15 cellular contexts compared by ENCODE assay signal in genomic region chr19:13909430-13909829, GRCh38. TPM values are rescaled to one million over a fixed set of nuclear protein-coding genes. Genes with fewer than 3 reads are reported as not detected.
DNase-seq lines count a peak whose midpoint lies in the region; ATAC-seq and TF ChIP-seq lines count a peak whose summit lies in the region.
"Had no signal": no experiment of that assay in that cellular context is flagged by ENCODE, and none has a peak within 500 bp of the region (broad histone marks: within the 10 kb centered on the region; RNA-seq: fewer than 3 reads in every experiment).

No MANE protein-coding gene starts in this region.

- peak overlapping the region in 6 of 11 experiments; percentile 10 to 34 (median 16); a peak in 6 of 22 replicates for H3K4me2 ChIP-seq in BLaER1 treated with 17β-estradiol and CSF1 and Interleukin-3, amounts not matched to agents 10 nM and 100 nM
- H3K4me2 ChIP-seq: GM23338 had no signal

- no peak for TF ChIP-seq CTCF in RWPE1 (conservative IDR thresholded peaks at IDR 0.05; ENCODE audit: low read depth)

- peaks cover 9 to 16% of the 10 kb centered on the region in 2 donors for H3K4me1 Mint-ChIP-seq in stimulated activated naive B cell treated with anti-CD40 and anti-IgM and Interleukin-4, amounts not matched to agents 10 μg/mL and 1 μg/mL and 100 μg/mL, for 72 hours
- H3K4me1 Mint-ChIP-seq in activated naive CD4-positive, alpha-beta T cell treated with anti-CD3 and anti-CD28 coated beads, Interleukin-2, amount 10 ng/mL, durations not matched to agents 7 days and 5 days: peaks cover 26% of the 10 kb centered on the region

- H3K36me3 Mint-ChIP-seq in stimulated activated naive B cell treated with anti-CD40 and anti-IgM and Interleukin-4, amounts not matched to agents 10 μg/mL and 1 μg/mL and 100 μg/mL, for 72 hours: peaks cover 9 to 21% of the 10 kb centered on the region in 2 donors
- H3K36me3 Mint-ChIP-seq in activated naive CD4-positive, alpha-beta T cell treated with anti-CD3 and anti-CD28 coated beads, Interleukin-2, amount 10 ng/mL, durations not matched to agents 7 days and 5 days: peaks cover 16% of the 10 kb centered on the region

- peak overlapping the region; percentile 57 for H3K27ac Mint-ChIP-seq in stimulated activated naive B cell treated with anti-CD40 and anti-IgM and Interleukin-4, amounts not matched to agents 10 μg/mL and 1 μg/mL and 100 μg/mL, for 72 hours
- H3K27ac Mint-ChIP-seq in activated naive CD4-positive, alpha-beta T cell treated with anti-CD3 and anti-CD28 coated beads, Interleukin-2, amount 10 ng/mL, durations not matched to agents 7 days and 5 days: no peak overlapping the region
- H3K27ac Mint-ChIP-seq: GM23338 had no signal

- peak overlapping the region in 2 of 11 experiments; percentile 2 to 17; a peak in 1 of 22 replicates for H3K9ac ChIP-seq in BLaER1 treated with 17β-estradiol and CSF1 and Interleukin-3, amounts not matched to agents 10 nM and 100 nM

- no peaks in the 10 kb centered on the region for H3K27me3 Mint-ChIP-seq in stimulated activated naive B cell treated with anti-CD40 and anti-IgM and Interleukin-4, amounts not matched to agents 10 μg/mL and 1 μg/mL and 100 μg/mL, for 72 hours
- H3K27me3 Mint-ChIP-seq in activated naive CD4-positive, alpha-beta T cell treated with anti-CD3 and anti-CD28 coated beads, Interleukin-2, amount 10 ng/mL, durations not matched to agents 7 days and 5 days: no peaks in the 10 kb centered on the region
- H3K27me3 Mint-ChIP-seq: CD8-positive, alpha-beta memory T cell had no signal

- H3K4me3 Mint-ChIP-seq in stimulated activated naive B cell treated with anti-CD40 and anti-IgM and Interleukin-4, amounts not matched to agents 10 μg/mL and 1 μg/mL and 100 μg/mL, for 72 hours: no peak overlapping the region
- H3K4me3 Mint-ChIP-seq in activated naive CD4-positive, alpha-beta T cell treated with anti-CD3 and anti-CD28 coated beads, Interleukin-2, amount 10 ng/mL, durations not matched to agents 7 days and 5 days: no peak overlapping the region
- H3K4me3 Mint-ChIP-seq: GM23338, H9 had no signal

- H3K4me1 ChIP-seq in BLaER1 treated with 17β-estradiol and CSF1 and Interleukin-3, amounts not matched to agents 10 nM and 100 nM: peaks cover 23 to 59% (median 44%) of the 10 kb centered on the region in 10 experiments
- H3K4me1 ChIP-seq: BE2C had no signal

- peaks cover 0 to 1% of the 10 kb centered on the region in 2 donors for H3K9me3 Mint-ChIP-seq in stimulated activated naive B cell treated with anti-CD40 and anti-IgM and Interleukin-4, amounts not matched to agents 10 μg/mL and 1 μg/mL and 100 μg/mL, for 72 hours
- H3K9me3 Mint-ChIP-seq in activated naive CD4-positive, alpha-beta T cell treated with anti-CD3 and anti-CD28 coated beads, Interleukin-2, amount 10 ng/mL, durations not matched to agents 7 days and 5 days: no peaks in the 10 kb centered on the region
- H3K9me3 Mint-ChIP-seq: CD8-positive, alpha-beta memory T cell had no signal

- peak overlapping the region in 5 of 11 experiments; percentile 4 to 32 (median 21); a peak in 4 of 22 replicates for H3K27ac ChIP-seq in BLaER1 treated with 17β-estradiol and CSF1 and Interleukin-3, amounts not matched to agents 10 nM and 100 nM
- H3K27ac ChIP-seq in RWPE1: peak overlapping the region; percentile 30

- CTCF ChIA-PET in RWPE1 (lab: Yijun Ruan, JAX): no interaction called here
- CTCF ChIA-PET in activated naive CD4-positive, alpha-beta T cell treated with anti-CD3 and anti-CD28 coated beads, Interleukin-2, amount 10 ng/mL, durations not matched to agents 7 days and 5 days (lab: Charles Lee): interaction anchor here (1.1 kb wide), 1 partner anchor 151 kb away, joined by 3 read pairs; no protein-coding TSS in a partner anchor

- H3K9me3 ChIP-seq in BLaER1 treated with 17β-estradiol and CSF1 and Interleukin-3, amounts not matched to agents 10 nM and 100 nM (replicated peaks in 1 of 11): no peaks in the 10 kb centered on the region
- H3K9me3 ChIP-seq: BE2C, Caco-2 had no signal

- ATAC-seq in left lobe of liver (peak; percentile 72), HG03342 (IDR thresholded peaks at IDR 0.05; ENCODE audit: unreplicated experiment) (no peak)
- ATAC-seq in stimulated activated naive B cell treated with anti-CD40 and anti-IgM and Interleukin-4, amounts not matched to agents 10 μg/mL and 1 μg/mL and 100 μg/mL, for 72 hours (replicated peaks): no peak
- ATAC-seq: GM23338 had no signal

- DNase-seq in RWPE1 (ENCODE audit: low spot score) (no peak), left lobe of liver (ENCODE audit: low spot score) (peak; percentile 86), Ammon's horn (ENCODE audit: low spot score) (no peak)
- DNase-seq in stimulated activated naive B cell treated with anti-CD40 and anti-IgM and Interleukin-4, amounts not matched to agents 10 μg/mL and 1 μg/mL and 100 μg/mL, for 72 hours: no peak
- no peak for DNase-seq in activated naive CD4-positive, alpha-beta T cell treated with anti-CD3 and anti-CD28 coated beads, Interleukin-2, amount 10 ng/mL, durations not matched to agents 7 days and 5 days
- DNase-seq: BE2C; Caco-2; CD8-positive, alpha-beta memory T cell; DMS53; GF-D8; H9; KBM-7 had no signal

- no peaks in the 10 kb centered on the region; a peak in 1 of 22 replicates for H4K20me1 ChIP-seq in BLaER1 treated with 17β-estradiol and CSF1 and Interleukin-3, amounts not matched to agents 10 nM and 100 nM

- H3K4me3 ChIP-seq in BLaER1 treated with 17β-estradiol and CSF1 and Interleukin-3, amounts not matched to agents 10 nM and 100 nM: no peak overlapping the region
- H3K4me3 ChIP-seq: GM23338 had no signal

- H3K27me3 ChIP-seq in BLaER1 treated with 17β-estradiol and CSF1 and Interleukin-3, amounts not matched to agents 10 nM and 100 nM: no peaks in the 10 kb centered on the region
- H3K27me3 ChIP-seq: BE2C had no signal

- POLR2A ChIA-PET in RWPE1 (lab: Yijun Ruan, JAX; ENCODE audit: low non-redundant PET): no interaction called here

- peaks cover 42 to 53% (median 49%) of the 10 kb centered on the region in 11 experiments for H3K36me3 ChIP-seq in BLaER1 treated with 17β-estradiol and CSF1 and Interleukin-3, amounts not matched to agents 10 nM and 100 nM

RNA-seq across cellular contexts. Expression of gene CC2D1A, which starts 3.4 kb away (rescaled TPM):
- 24.9 TPM for total RNA-seq in left lobe of liver

RNA-seq across cellular contexts. Expression of gene BRME1, which starts 3.5 kb away (rescaled TPM):
- 1.3 TPM for total RNA-seq in left lobe of liver

RNA-seq across cellular contexts. Expression of gene PODNL1, which starts 28.8 kb away (rescaled TPM):
- not detected for total RNA-seq in left lobe of liver
- total RNA-seq: Caco-2 had no signal

RNA-seq across cellular contexts. Expression of gene NANOS3, which starts 32.5 kb away (rescaled TPM):
- not detected for total RNA-seq in left lobe of liver
- total RNA-seq: Caco-2, GM23338, H9 had no signal

RNA-seq across cellular contexts. Expression of gene DCAF15, which starts 42.9 kb away (rescaled TPM):
- 11.4 TPM for total RNA-seq in left lobe of liver
